In the genomic region with DNA sequence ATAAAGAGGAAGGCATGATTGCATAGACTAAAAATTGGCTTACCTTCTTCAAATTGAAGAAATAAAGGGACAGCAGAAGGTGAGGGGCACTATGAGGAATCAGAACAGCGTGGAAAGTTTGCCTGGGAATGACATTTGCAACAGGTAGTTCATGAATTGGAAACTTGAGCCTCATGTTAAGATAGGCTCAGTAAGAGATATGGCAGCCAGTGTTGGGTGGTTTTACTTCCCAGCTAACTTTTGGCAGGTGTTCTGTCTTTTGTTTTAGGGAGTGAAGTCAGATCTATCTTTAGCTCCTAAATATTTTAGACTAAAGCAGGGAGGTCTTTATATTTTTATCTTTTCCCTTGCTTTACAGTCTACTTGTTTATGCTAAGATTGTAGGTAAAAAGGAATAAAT, we compare ENCODE assay signal across 1 cellular context.
TF ChIP-seq lines count a peak whose summit lies in the region.

No MANE protein-coding gene starts in this region.

TF ChIP-seq in Ishikawa, 13 proteins besides CTCF, POLR2A, EP300 and RAD21 (continued from another document):
- TF ChIP-seq, protein P1, sequence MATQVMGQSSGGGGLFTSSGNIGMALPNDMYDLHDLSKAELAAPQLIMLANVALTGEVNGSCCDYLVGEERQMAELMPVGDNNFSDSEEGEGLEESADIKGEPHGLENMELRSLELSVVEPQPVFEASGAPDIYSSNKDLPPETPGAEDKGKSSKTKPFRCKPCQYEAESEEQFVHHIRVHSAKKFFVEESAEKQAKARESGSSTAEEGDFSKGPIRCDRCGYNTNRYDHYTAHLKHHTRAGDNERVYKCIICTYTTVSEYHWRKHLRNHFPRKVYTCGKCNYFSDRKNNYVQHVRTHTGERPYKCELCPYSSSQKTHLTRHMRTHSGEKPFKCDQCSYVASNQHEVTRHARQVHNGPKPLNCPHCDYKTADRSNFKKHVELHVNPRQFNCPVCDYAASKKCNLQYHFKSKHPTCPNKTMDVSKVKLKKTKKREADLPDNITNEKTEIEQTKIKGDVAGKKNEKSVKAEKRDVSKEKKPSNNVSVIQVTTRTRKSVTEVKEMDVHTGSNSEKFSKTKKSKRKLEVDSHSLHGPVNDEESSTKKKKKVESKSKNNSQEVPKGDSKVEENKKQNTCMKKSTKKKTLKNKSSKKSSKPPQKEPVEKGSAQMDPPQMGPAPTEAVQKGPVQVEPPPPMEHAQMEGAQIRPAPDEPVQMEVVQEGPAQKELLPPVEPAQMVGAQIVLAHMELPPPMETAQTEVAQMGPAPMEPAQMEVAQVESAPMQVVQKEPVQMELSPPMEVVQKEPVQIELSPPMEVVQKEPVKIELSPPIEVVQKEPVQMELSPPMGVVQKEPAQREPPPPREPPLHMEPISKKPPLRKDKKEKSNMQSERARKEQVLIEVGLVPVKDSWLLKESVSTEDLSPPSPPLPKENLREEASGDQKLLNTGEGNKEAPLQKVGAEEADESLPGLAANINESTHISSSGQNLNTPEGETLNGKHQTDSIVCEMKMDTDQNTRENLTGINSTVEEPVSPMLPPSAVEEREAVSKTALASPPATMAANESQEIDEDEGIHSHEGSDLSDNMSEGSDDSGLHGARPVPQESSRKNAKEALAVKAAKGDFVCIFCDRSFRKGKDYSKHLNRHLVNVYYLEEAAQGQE (IDR thresholded peaks at IDR 0.05; ENCODE audit: low read depth), result no peak
TF ChIP-seq in Ishikawa: peak in this region for 1.
